In genomic region chr21:17585875-17586450, GRCh38 we compare ENCODE assay signal across 8 cellular contexts. TPM values are rescaled to one million over a fixed set of nuclear protein-coding genes. Genes with fewer than 3 reads are reported as not detected.
DNase-seq lines count a peak whose midpoint lies in the region; ATAC-seq, FAIRE-seq and TF ChIP-seq lines count a peak whose summit lies in the region.

No MANE protein-coding gene starts in this region.

- no peak overlapping the region for H3K27ac ChIP-seq in endodermal cell (ENCODE audit: low read depth, low read length)
- no peak overlapping the region for H3K27ac ChIP-seq in naive thymus-derived CD4-positive, alpha-beta T cell (ENCODE audit: low read depth, low read length)

- 55% methylated on average over 3 of the region's 3 CpGs; no CpG with 5 or more reads in 1 of the 2 experiments for WGBS in endodermal cell (ENCODE audit: insufficient coverage in 1 of 2, insufficient read length in 1 of 2), 2 experiments

- FAIRE-seq in HTR-8/SVneo (lab: Jason Lieb, UNC), result no peak

- CTCF ChIA-PET in naive thymus-derived CD4-positive, alpha-beta T cell (lab: Charles Lee), result interaction anchor here (0.6 to 2.1 kb wide), 4 partner anchors 24 to 200 kb away, joined by 4 to 32 read pairs (median 17); no protein-coding TSS in a partner anchor

- no peak overlapping the region for H3K9ac ChIP-seq in endodermal cell (ENCODE audit: extremely low read depth, low read length, poor library complexity, severe bottlenecking)

- peak; percentile 83 for TF ChIP-seq CTCF in endodermal cell (conservative IDR thresholded peaks at IDR 0.05)

- peaks cover 2% of the 10 kb centered on the region for H3K9me3 Mint-ChIP-seq in endodermal cell
- no peaks in the 10 kb centered on the region for H3K9me3 Mint-ChIP-seq in naive thymus-derived CD4-positive, alpha-beta T cell

- no peaks in the 10 kb centered on the region for H3K9me3 ChIP-seq in endodermal cell (ENCODE audit: control insufficient read depth, low read length)
- H3K9me3 ChIP-seq in naive thymus-derived CD4-positive, alpha-beta T cell (ENCODE audit: control insufficient read depth in 2 of 3, low read length in 3 of 3), result no peaks in the 10 kb centered on the region

- no peaks in the 10 kb centered on the region for H3K27me3 Mint-ChIP-seq in endodermal cell (ENCODE audit: insufficient read depth)
- H3K27me3 Mint-ChIP-seq in naive thymus-derived CD4-positive, alpha-beta T cell, result no peaks in the 10 kb centered on the region

- peak; percentile 57 for ATAC-seq in naive thymus-derived CD4-positive, alpha-beta T cell
- no peak for ATAC-seq in GM19467 (IDR thresholded peaks at IDR 0.05; ENCODE audit: unreplicated experiment)
- no peak for ATAC-seq in esophagus mucosa

- POLR2A ChIA-PET in naive thymus-derived CD4-positive, alpha-beta T cell (lab: Charles Lee), result no interaction called here

- H3K27me3 ChIP-seq in endodermal cell (ENCODE audit: control insufficient read depth, insufficient read depth, low read length, poor library complexity, severe bottlenecking), result no peaks in the 10 kb centered on the region
- H3K27me3 ChIP-seq in naive thymus-derived CD4-positive, alpha-beta T cell (ENCODE audit: control insufficient read depth in 2 of 2, insufficient read depth in 2 of 2, low read length in 2 of 2), result no peaks in the 10 kb centered on the region

- intact Hi-C loops in naive thymus-derived CD4-positive, alpha-beta T cell (cut with micrococcal nuclease), result loop anchor here in 1 of 2 donors (1.0 to 5.0 kb wide), 3 partner anchors 26 to 199 kb away; partner anchors contain the start of genes BTG3 and CXADR

- peaks cover 6% of the 10 kb centered on the region for H3K36me3 Mint-ChIP-seq in endodermal cell (ENCODE audit: low read depth)
- H3K36me3 Mint-ChIP-seq in naive thymus-derived CD4-positive, alpha-beta T cell, result peaks cover 0 to 2% (median 0%) of the 10 kb centered on the region in 5 donors

- peaks cover 6% of the 10 kb centered on the region for H3K4me1 ChIP-seq in endodermal cell (ENCODE audit: control insufficient read depth, insufficient read depth, low read length)
- H3K4me1 ChIP-seq in naive thymus-derived CD4-positive, alpha-beta T cell (ENCODE audit: control insufficient read depth in 2 of 2, insufficient read depth in 2 of 2, low read length in 2 of 2), result no peaks in the 10 kb centered on the region

- DNase-seq in EH (ENCODE audit: low read depth), result peak; percentile 61
- DNase-seq in HTR-8/SVneo (ENCODE audit: insufficient read length, low spot score), result peak; percentile 28
- DNase-seq in OCI-M2 (lab: John Stamatoyannopoulos, UW; ENCODE audit: unreplicated experiment), result peak; percentile 50
- no peak for DNase-seq in endodermal cell
- DNase-seq in naive thymus-derived CD4-positive, alpha-beta T cell, result peak in 7 of 9 donors; percentile 15 to 47 (median 38)
- no peak for DNase-seq in stimulated activated CD4-positive, alpha-beta T cell treated with anti-CD3 and anti-CD28 coated beads, Interleukin-4, amount 100 ng/mL, for 1 hour

- H3K4me3 ChIP-seq in endodermal cell (ENCODE audit: low read length), result no peak overlapping the region
- no peak overlapping the region for H3K4me3 ChIP-seq in naive thymus-derived CD4-positive, alpha-beta T cell (ENCODE audit: low read length)

- no peak overlapping the region for H3K4me3 Mint-ChIP-seq in endodermal cell
- no peak overlapping the region for H3K4me3 Mint-ChIP-seq in naive thymus-derived CD4-positive, alpha-beta T cell

- H3K27ac Mint-ChIP-seq in endodermal cell, result no peak overlapping the region
- H3K27ac Mint-ChIP-seq in naive thymus-derived CD4-positive, alpha-beta T cell, result no peak overlapping the region

- peaks cover 10% of the 10 kb centered on the region for H3K4me1 Mint-ChIP-seq in endodermal cell
- no peaks in the 10 kb centered on the region for H3K4me1 Mint-ChIP-seq in naive thymus-derived CD4-positive, alpha-beta T cell

- no peaks in the 10 kb centered on the region for H3K36me3 ChIP-seq in endodermal cell (ENCODE audit: control insufficient read depth, insufficient read depth, low read length)
- H3K36me3 ChIP-seq in naive thymus-derived CD4-positive, alpha-beta T cell (ENCODE audit: control insufficient read depth in 2 of 3, insufficient read depth in 3 of 3, low read length in 3 of 3), result no peaks in the 10 kb centered on the region

RNA-seq across cellular contexts. Expression of gene BTG3, which starts 26.7 kb away (rescaled TPM):
- total RNA-seq in endodermal cell (10 to 100 TPM; 35.1 to 54.3 TPM), esophagus mucosa (30.6 TPM)
- polyA plus RNA-seq in endodermal cell (2013, experiment 1 of 2), result 87.4 TPM
- polyA plus RNA-seq in endodermal cell (2013, experiment 2 of 2), result 85.6 TPM
- total RNA-seq in naive thymus-derived CD4-positive, alpha-beta T cell, result 10 to 100 TPM; 13.9 to 57.3 (median 48.5) TPM
- 1 to 10 TPM; 3.2 to 6.8 TPM for polyA plus RNA-seq in naive thymus-derived CD4-positive, alpha-beta T cell

Comparison
In these comparisons a context has a peak if more than half of its experiments do, and no peak if none do; other contexts are left out.
1. DNase-seq: peak in EH (single experiment), HTR-8/SVneo (single experiment), OCI-M2 (single experiment) and naive thymus-derived CD4-positive, alpha-beta T cell (7 of 9); none in endodermal cell (single experiment) and stimulated activated CD4-positive, alpha-beta T cell treated with anti-CD3 and anti-CD28 coated beads, Interleukin-4, amount 100 ng/mL, for 1 hour (single experiment).